Comparison of ENCODE assay signal across 12 cellular contexts in genomic region chr14:95863295-95863694, GRCh38. TPM values are rescaled to one million over a fixed set of nuclear protein-coding genes. Genes with fewer than 3 reads are reported as not detected.
"Had no signal": no experiment of that assay in that cellular context is flagged by ENCODE, and none has a peak within 500 bp of the region (broad histone marks: within the 10 kb centered on the region; RNA-seq: fewer than 3 reads in every experiment).

No MANE protein-coding gene starts in this region.

- DNase-seq: GM23248, GOT3, H7, H9, HCEC 1CT, HFFc6 had no signal

- FAIRE-seq: H1, H54 had no signal

- H3K9ac ChIP-seq: GM23248 had no signal

- H2AFZ ChIP-seq: GM23248, GM23338 had no signal

- H3K4me2 ChIP-seq: GM23338 had no signal

- H3K9me3 ChIP-seq: HAP-1 had no signal

- H3K4me1 ChIP-seq: HAP-1 had no signal

- H3K27ac ChIP-seq: GM23248 had no signal

- H3K4me3 ChIP-seq: GM23248, GM23338, HAP-1 had no signal

- ATAC-seq: GM23338, HCT116 had no signal

- H3K36me3 ChIP-seq: HAP-1 had no signal

RNA-seq across cellular contexts. Expression of gene TUNAR, which starts 13.3 kb away (rescaled TPM):
- total RNA-seq: GM23248, H4, HFFc6 had no signal
- polyA plus RNA-seq: GM23248 had no signal
